Comparison of ENCODE assay signal across 16 cellular contexts in genomic region chr1:217563179-217563578, GRCh38.
DNase-seq lines count a peak whose midpoint lies in the region; ATAC-seq, FAIRE-seq and TF ChIP-seq lines count a peak whose summit lies in the region.
"Had no signal": no experiment of that assay in that cellular context is flagged by ENCODE, and none has a peak within 500 bp of the region (broad histone marks: within the 10 kb centered on the region; RNA-seq: fewer than 3 reads in every experiment).

No MANE protein-coding gene starts in this region.

- DNase-seq in HCEC 1CT (peak; percentile 10), PC-3 (peak; percentile 52), bronchial epithelial cell (ENCODE audit: low read depth) (peak; percentile 5), smooth muscle cell (lab: John Stamatoyannopoulos, UW; ENCODE audit: unreplicated experiment) (no peak), upper lobe of left lung (no peak), MG63 (no peak), stomach (no peak)
- DNase-seq: DND-41; GF-D8; Karpas-422; NCI-H1048; NCI-H526 treated with DMSO at 0.1 percent for 48 hours; NK-92 treated with Interleukin-12 subunit alpha and Interleukin-12 subunit beta, amount 100 ng/mL, for 24 hours; T-helper 17 cell had no signal

- CTCF ChIA-PET in PC-3 (lab: Charles Lee) = no interaction called here

- H3K4me2 ChIP-seq in PC-3 (ENCODE audit: low read length) (peak overlapping the region; percentile 76), smooth muscle cell (peak overlapping the region; percentile 38)

- H4K20me1 ChIP-seq in PC-3 (ENCODE audit: low read length) = no peaks in the 10 kb centered on the region
- peaks cover 16% of the 10 kb centered on the region for H4K20me1 ChIP-seq in smooth muscle cell (ENCODE audit: low read depth)

- intact Hi-C loops in PC-3 (cut with micrococcal nuclease) (loop anchor here (2.0 to 10.0 kb wide), 3 partner anchors 132 to 602 kb away; no protein-coding TSS in a partner anchor), stomach (cut with DNase I; ENCODE audit: low total_unique reads) (no loop called here)

- H3K36me3 ChIP-seq in PC-3 (ENCODE audit: low read depth, low read length) (no peaks in the 10 kb centered on the region), bronchial epithelial cell (ENCODE audit: control insufficient read depth, insufficient read depth, low read length) (no peaks in the 10 kb centered on the region), smooth muscle cell (ENCODE audit: low read depth) (no peaks in the 10 kb centered on the region), upper lobe of left lung (no peaks in the 10 kb centered on the region), MG63 (no peaks in the 10 kb centered on the region), stomach (no peaks in the 10 kb centered on the region)

- no peaks in the 10 kb centered on the region for H3K9me2 ChIP-seq in PC-3 (replicated peaks; ENCODE audit: low read length)

- H3K9ac ChIP-seq in PC-3 (ENCODE audit: low read length) = no peak overlapping the region
- H3K9ac ChIP-seq in smooth muscle cell (ENCODE audit: low read depth) = no peak overlapping the region

- H3K4me3 ChIP-seq in PC-3 (ENCODE audit: low read length) (peak overlapping the region; percentile 52), bronchial epithelial cell (ENCODE audit: low read depth, low read length) (no peak overlapping the region), smooth muscle cell (no peak overlapping the region), upper lobe of left lung (no peak overlapping the region), MG63 (no peak overlapping the region), stomach (no peak overlapping the region)

- H3K79me2 ChIP-seq in PC-3 (ENCODE audit: low read length) = no peaks in the 10 kb centered on the region
- H3K79me2 ChIP-seq in smooth muscle cell (ENCODE audit: low read depth) = no peaks in the 10 kb centered on the region

- peaks cover 28% of the 10 kb centered on the region for H3K4me1 ChIP-seq in PC-3 (ENCODE audit: insufficient read depth, low read length)
- H3K4me1 ChIP-seq in smooth muscle cell (ENCODE audit: low read depth) = no peaks in the 10 kb centered on the region
- H3K4me1 ChIP-seq in upper lobe of left lung = no peaks in the 10 kb centered on the region
- no peaks in the 10 kb centered on the region for H3K4me1 ChIP-seq in stomach

- ATAC-seq in PC-3 = peak; percentile 38
- no peak for ATAC-seq in upper lobe of left lung (ENCODE audit: low FRiP score in 2 of 2)
- ATAC-seq: Right ventricle myocardium inferior, T-helper 17 cell had no signal

- peaks cover 6% of the 10 kb centered on the region for H3F3A ChIP-seq in PC-3 (ENCODE audit: low read length, unreplicated experiment)
- H3F3A ChIP-seq in smooth muscle cell (ENCODE audit: low read depth) = no peaks in the 10 kb centered on the region

- no peak for FAIRE-seq in bronchial epithelial cell (lab: Jason Lieb, UNC)
- FAIRE-seq: H1 had no signal

- POLR2A ChIA-PET in PC-3 (lab: Charles Lee; ENCODE audit: unreplicated experiment) = no interaction called here

- H3K27ac ChIP-seq in PC-3 (ENCODE audit: low read length) = peak overlapping the region; percentile 71
- H3K27ac ChIP-seq in smooth muscle cell (ENCODE audit: low read depth) = no peak overlapping the region
- H3K27ac ChIP-seq in upper lobe of left lung = no peak overlapping the region
- no peak overlapping the region for H3K27ac ChIP-seq in stomach

- TF ChIP-seq CTCF in PC-3 (conservative IDR thresholded peaks at IDR 0.05; ENCODE audit: low read depth, low read length) = peak; percentile 62; the same call in 1 of the 2 replicates
- TF ChIP-seq CTCF in bronchial epithelial cell (IDR thresholded peaks at IDR 0.05; ENCODE audit: insufficient read depth, low read length, severe bottlenecking) = no peak
- TF ChIP-seq CTCF in smooth muscle cell (IDR thresholded peaks at IDR 0.05; ENCODE audit: borderline replicate concordance, insufficient read depth, poor library complexity, severe bottlenecking) = no peak
- TF ChIP-seq CTCF in upper lobe of left lung (IDR thresholded peaks at IDR 0.05) = no peak
- TF ChIP-seq CTCF in stomach (IDR thresholded peaks at IDR 0.05) = no peak

- H3K27me3 ChIP-seq in PC-3 (ENCODE audit: low read length) = no peaks in the 10 kb centered on the region
- H3K27me3 ChIP-seq in bronchial epithelial cell (ENCODE audit: control insufficient read depth, insufficient read depth, low read length) = no peaks in the 10 kb centered on the region
- no peaks in the 10 kb centered on the region for H3K27me3 ChIP-seq in smooth muscle cell (ENCODE audit: low read depth)
- H3K27me3 ChIP-seq in upper lobe of left lung = no peaks in the 10 kb centered on the region
- H3K27me3 ChIP-seq in MG63 = no peaks in the 10 kb centered on the region
- H3K27me3 ChIP-seq in stomach = no peaks in the 10 kb centered on the region

- H2AFZ ChIP-seq in PC-3 (ENCODE audit: low read length) = no peak overlapping the region
- no peak overlapping the region for H2AFZ ChIP-seq in smooth muscle cell (ENCODE audit: low read depth)

- TF ChIP-seq POLR2A in upper lobe of left lung (IDR thresholded peaks at IDR 0.05) = no peak
- TF ChIP-seq POLR2A in stomach (IDR thresholded peaks at IDR 0.05) = no peak

- no peak for TF ChIP-seq EP300 in upper lobe of left lung (IDR thresholded peaks at IDR 0.05)
- no peak for TF ChIP-seq EP300 in stomach (IDR thresholded peaks at IDR 0.05)

- H3K9me3 ChIP-seq in PC-3 (ENCODE audit: low read length) (no peaks in the 10 kb centered on the region), smooth muscle cell (replicated peaks; ENCODE audit: low read depth) (no peaks in the 10 kb centered on the region), upper lobe of left lung (no peaks in the 10 kb centered on the region), MG63 (no peaks in the 10 kb centered on the region), stomach (no peaks in the 10 kb centered on the region)

- no TSS peak for BruUV-seq in PC-3 (replicated peaks; lab: Mats Ljungman, UMichigan)

Comparison
In these comparisons a context has a peak if more than half of its experiments do, and no peak if none do; other contexts are left out.
1. DNase-seq: peak in HCEC 1CT (single experiment), PC-3 (single experiment) and bronchial epithelial cell (single experiment); none in smooth muscle cell (single experiment), upper lobe of left lung (0 of 2), MG63 (single experiment) and stomach (single experiment).